Comparison of ENCODE assay signal across 13 cellular contexts in genomic region chr2:177353084-177353483, GRCh38. TPM values are rescaled to one million over a fixed set of nuclear protein-coding genes. Genes with fewer than 3 reads are reported as not detected.
A peak's percentile ranks its signal among the peaks of the same experiment; 100 is the strongest.
DNase-seq lines count a peak whose midpoint lies in the region; ATAC-seq and TF ChIP-seq lines count a peak whose summit lies in the region.
"Had no signal": no experiment of that assay in that cellular context is flagged by ENCODE, and none has a peak within 500 bp of the region (broad histone marks: within the 10 kb centered on the region; RNA-seq: fewer than 3 reads in every experiment).

No MANE protein-coding gene starts in this region.

- no peak overlapping the region for H3K23ac ChIP-seq in mesendoderm (ENCODE audit: low read length)

- no peak overlapping the region for H3K4ac ChIP-seq in mesendoderm (ENCODE audit: low read depth, low read length)

- H3K4me1 ChIP-seq in lower lobe of right lung, result peaks cover 18% of the 10 kb centered on the region
- peaks cover 0 to 19% (median 4%) of the 10 kb centered on the region in 4 donors for H3K4me1 ChIP-seq in tibial artery
- no peaks in the 10 kb centered on the region for H3K4me1 ChIP-seq in mesendoderm (ENCODE audit: control insufficient read depth, low read depth, low read length)
- H3K4me1 ChIP-seq: neural progenitor cell had no signal

- H3K79me1 ChIP-seq in mesendoderm (ENCODE audit: low read length), result no peaks in the 10 kb centered on the region

- H3K18ac ChIP-seq in mesendoderm (ENCODE audit: low read length), result no peak overlapping the region

- intact Hi-C loops in lower lobe of right lung (cut with DNase I) (no loop called here), tibial artery (cut with DNase I; ENCODE audit: low total_unique reads) (no loop called here)

- no peak overlapping the region for H4K5ac ChIP-seq in mesendoderm (ENCODE audit: low read length)

- DNase-seq in Kasumi-1 (lab: John Stamatoyannopoulos, UW) (peak; percentile 68 to 73), dermis blood vessel endothelial cell (peak; percentile 17), lower lobe of right lung (no peak), tibial artery (no peak), T-helper 9 cell (no peak), mesendoderm (no peak)
- DNase-seq: activated CD4-positive, CD25-positive, alpha-beta regulatory T cell treated with anti-CD3 and anti-CD28 coated beads, Interleukin-2, amount 50 U/mL, for 72 hours; islet precursor cell; NCI-H1694 treated with DMSO at 0.1 percent for 48 hours; NCI-H82; SHP77 had no signal

- no peak overlapping the region for H3K4me2 ChIP-seq in mesendoderm (ENCODE audit: low read length)
- H3K4me2 ChIP-seq: neural progenitor cell had no signal

- no peak overlapping the region for H3K56ac ChIP-seq in mesendoderm (ENCODE audit: low read length)

- no peak overlapping the region for H2BK15ac ChIP-seq in mesendoderm (replicated peaks; ENCODE audit: low read depth)

- H3K36me3 ChIP-seq in lower lobe of right lung (no peaks in the 10 kb centered on the region), tibial artery (no peaks in the 10 kb centered on the region), mesendoderm (ENCODE audit: control insufficient read depth, insufficient read depth, low read length) (no peaks in the 10 kb centered on the region)
- H3K36me3 ChIP-seq: neural progenitor cell had no signal

- H3K9me3 ChIP-seq in lower lobe of right lung (no peaks in the 10 kb centered on the region), tibial artery (no peaks in the 10 kb centered on the region)

- H3K79me2 ChIP-seq in mesendoderm (ENCODE audit: control insufficient read depth, insufficient read depth, low read length), result no peaks in the 10 kb centered on the region

- H3K27ac ChIP-seq in lower lobe of right lung, result peak overlapping the region; percentile 39
- peak overlapping the region; percentile 38 to 55 for H3K27ac ChIP-seq in tibial artery
- H3K27ac ChIP-seq in mesendoderm (ENCODE audit: low read depth, low read length), result no peak overlapping the region
- H3K27ac ChIP-seq: neural progenitor cell had no signal

- no peak overlapping the region for H2BK120ac ChIP-seq in mesendoderm (ENCODE audit: low read depth, low read length)

- H3K9ac ChIP-seq in mesendoderm (ENCODE audit: low read length), result no peak overlapping the region
- H3K9ac ChIP-seq: neural progenitor cell had no signal

- H2BK5ac ChIP-seq in mesendoderm (ENCODE audit: low read length), result no peak overlapping the region

- H3K4me3 ChIP-seq in lower lobe of right lung, result no peak overlapping the region
- no peak overlapping the region for H3K4me3 ChIP-seq in tibial artery
- no peak overlapping the region for H3K4me3 ChIP-seq in mesendoderm (ENCODE audit: low read length)
- H3K4me3 ChIP-seq: neural progenitor cell had no signal

- H3K27me3 ChIP-seq in lower lobe of right lung (ENCODE audit: low read depth) (no peaks in the 10 kb centered on the region), tibial artery (no peaks in the 10 kb centered on the region), mesendoderm (ENCODE audit: insufficient read depth, low read length, poor library complexity) (no peaks in the 10 kb centered on the region)
- H3K27me3 ChIP-seq: neural progenitor cell had no signal

- no CpG with 5 or more reads among the region's 3 CpGs for WGBS in mesendoderm (ENCODE audit: extremely low coverage, insufficient coverage, low lambda C conversion rate)

- no peak for TF ChIP-seq CTCF in lower lobe of right lung (IDR thresholded peaks at IDR 0.05)
- no peak for TF ChIP-seq CTCF in tibial artery (IDR thresholded peaks at IDR 0.05)

- H2AK5ac ChIP-seq in mesendoderm (ENCODE audit: low read length), result no peak overlapping the region

- peak; percentile 60 to 62 for ATAC-seq in lower lobe of right lung
- no peak for ATAC-seq in GM19455 (IDR thresholded peaks at IDR 0.05; ENCODE audit: unreplicated experiment)

- no peak overlapping the region for H4K8ac ChIP-seq in mesendoderm (ENCODE audit: low read depth, low read length)

RNA-seq across cellular contexts. Expression of gene AGPS, which starts 39.5 kb away (rescaled TPM):
- 96.8 and 108 TPM in 2 replicates for total RNA-seq in dermis blood vessel endothelial cell
- 60.1 TPM for total RNA-seq in lower lobe of right lung
- 41.4 TPM for polyA plus RNA-seq in mesendoderm (2013, experiment 1 of 2)
- polyA plus RNA-seq in mesendoderm (2013, experiment 2 of 2), result 40.2 TPM

Comparison
In these comparisons a context has a peak if more than half of its experiments do, and no peak if none do; other contexts are left out.
1. DNase-seq: peak in Kasumi-1 (2 of 2) and dermis blood vessel endothelial cell (single experiment); none in lower lobe of right lung (single experiment), tibial artery (0 of 2), T-helper 9 cell (single experiment) and mesendoderm (single experiment).